ENCODE assay signal across 1 cellular context in the genomic region with DNA sequence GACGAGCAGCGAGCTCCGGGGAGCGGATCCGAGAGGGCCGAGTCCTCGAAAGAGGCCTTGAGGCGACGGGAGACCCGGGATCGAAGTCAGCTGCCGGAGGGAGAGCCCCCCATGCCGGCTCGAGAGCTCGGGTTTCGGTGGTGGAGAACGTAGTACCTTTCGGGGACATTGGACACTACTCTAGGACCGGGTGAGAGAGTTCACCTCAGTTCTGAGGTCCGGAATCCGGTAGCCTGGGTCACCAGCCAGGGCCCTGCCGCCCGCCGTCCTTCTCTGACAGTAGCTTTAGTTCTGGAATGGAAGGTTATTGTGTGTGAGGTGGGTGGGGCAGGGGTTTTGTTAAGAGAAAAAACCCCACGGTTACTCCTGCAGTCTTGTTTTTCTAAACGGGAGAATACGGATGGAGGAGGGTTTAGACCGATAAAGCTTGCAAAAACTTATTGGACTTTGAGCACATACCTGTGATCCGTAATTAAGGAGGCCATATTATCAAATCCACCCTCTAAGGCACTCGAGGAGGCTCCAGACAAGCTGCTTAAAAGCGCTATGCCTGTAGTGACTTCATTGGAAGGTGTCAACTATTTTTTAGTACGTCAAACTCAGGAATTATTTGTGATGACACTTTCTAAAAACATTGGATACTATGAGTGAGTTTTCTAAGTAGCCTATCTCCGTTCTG.
TF ChIP-seq lines count a peak whose summit lies in the region.

No MANE protein-coding gene starts in this region.

TF ChIP-seq in K562, 482 proteins besides CTCF, POLR2A, EP300 and RAD21 (continued from another document):
- TF ChIP-seq, protein P1, sequence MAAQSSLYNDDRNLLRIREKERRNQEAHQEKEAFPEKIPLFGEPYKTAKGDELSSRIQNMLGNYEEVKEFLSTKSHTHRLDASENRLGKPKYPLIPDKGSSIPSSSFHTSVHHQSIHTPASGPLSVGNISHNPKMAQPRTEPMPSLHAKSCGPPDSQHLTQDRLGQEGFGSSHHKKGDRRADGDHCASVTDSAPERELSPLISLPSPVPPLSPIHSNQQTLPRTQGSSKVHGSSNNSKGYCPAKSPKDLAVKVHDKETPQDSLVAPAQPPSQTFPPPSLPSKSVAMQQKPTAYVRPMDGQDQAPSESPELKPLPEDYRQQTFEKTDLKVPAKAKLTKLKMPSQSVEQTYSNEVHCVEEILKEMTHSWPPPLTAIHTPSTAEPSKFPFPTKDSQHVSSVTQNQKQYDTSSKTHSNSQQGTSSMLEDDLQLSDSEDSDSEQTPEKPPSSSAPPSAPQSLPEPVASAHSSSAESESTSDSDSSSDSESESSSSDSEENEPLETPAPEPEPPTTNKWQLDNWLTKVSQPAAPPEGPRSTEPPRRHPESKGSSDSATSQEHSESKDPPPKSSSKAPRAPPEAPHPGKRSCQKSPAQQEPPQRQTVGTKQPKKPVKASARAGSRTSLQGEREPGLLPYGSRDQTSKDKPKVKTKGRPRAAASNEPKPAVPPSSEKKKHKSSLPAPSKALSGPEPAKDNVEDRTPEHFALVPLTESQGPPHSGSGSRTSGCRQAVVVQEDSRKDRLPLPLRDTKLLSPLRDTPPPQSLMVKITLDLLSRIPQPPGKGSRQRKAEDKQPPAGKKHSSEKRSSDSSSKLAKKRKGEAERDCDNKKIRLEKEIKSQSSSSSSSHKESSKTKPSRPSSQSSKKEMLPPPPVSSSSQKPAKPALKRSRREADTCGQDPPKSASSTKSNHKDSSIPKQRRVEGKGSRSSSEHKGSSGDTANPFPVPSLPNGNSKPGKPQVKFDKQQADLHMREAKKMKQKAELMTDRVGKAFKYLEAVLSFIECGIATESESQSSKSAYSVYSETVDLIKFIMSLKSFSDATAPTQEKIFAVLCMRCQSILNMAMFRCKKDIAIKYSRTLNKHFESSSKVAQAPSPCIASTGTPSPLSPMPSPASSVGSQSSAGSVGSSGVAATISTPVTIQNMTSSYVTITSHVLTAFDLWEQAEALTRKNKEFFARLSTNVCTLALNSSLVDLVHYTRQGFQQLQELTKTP (IDR thresholded peaks at IDR 0.05; ENCODE audit: low read depth in 1 of 2, partially characterized antibody in 2 of 2), result no peak
- TF ChIP-seq, protein P2, sequence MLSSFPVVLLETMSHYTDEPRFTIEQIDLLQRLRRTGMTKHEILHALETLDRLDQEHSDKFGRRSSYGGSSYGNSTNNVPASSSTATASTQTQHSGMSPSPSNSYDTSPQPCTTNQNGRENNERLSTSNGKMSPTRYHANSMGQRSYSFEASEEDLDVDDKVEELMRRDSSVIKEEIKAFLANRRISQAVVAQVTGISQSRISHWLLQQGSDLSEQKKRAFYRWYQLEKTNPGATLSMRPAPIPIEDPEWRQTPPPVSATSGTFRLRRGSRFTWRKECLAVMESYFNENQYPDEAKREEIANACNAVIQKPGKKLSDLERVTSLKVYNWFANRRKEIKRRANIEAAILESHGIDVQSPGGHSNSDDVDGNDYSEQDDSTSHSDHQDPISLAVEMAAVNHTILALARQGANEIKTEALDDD (IDR thresholded peaks at IDR 0.05), result no peak
- 0 out of 2 replicates have a peak, but pooled peaks have one; percentile 4 for TF ChIP-seq SMAD4 (CRISPR knock-in tag; conservative IDR thresholded peaks at IDR 0.05)
- no peak for TF ChIP-seq NUFIP1 (IDR thresholded peaks at IDR 0.05; ENCODE audit: partially characterized antibody)
- TF ChIP-seq YY1 (IDR thresholded peaks at IDR 0.05; ENCODE audit: borderline replicate concordance in 1 of 3, control insufficient read depth in 1 of 3, extremely low read depth in 1 of 3, insufficient read depth in 3 of 3, insufficient read length in 1 of 3, insufficient replicate concordance in 2 of 3, low read depth in 1 of 3, low read length in 2 of 3), result peak in 1 of 3 experiments; percentile 16
- no peak for TF ChIP-seq SRSF9 (IDR thresholded peaks at IDR 0.05; ENCODE audit: borderline replicate concordance, low read depth, low read length)
- TF ChIP-seq, protein P3, sequence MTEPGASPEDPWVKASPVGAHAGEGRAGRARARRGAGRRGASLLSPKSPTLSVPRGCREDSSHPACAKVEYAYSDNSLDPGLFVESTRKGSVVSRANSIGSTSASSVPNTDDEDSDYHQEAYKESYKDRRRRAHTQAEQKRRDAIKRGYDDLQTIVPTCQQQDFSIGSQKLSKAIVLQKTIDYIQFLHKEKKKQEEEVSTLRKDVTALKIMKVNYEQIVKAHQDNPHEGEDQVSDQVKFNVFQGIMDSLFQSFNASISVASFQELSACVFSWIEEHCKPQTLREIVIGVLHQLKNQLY (CRISPR knock-in tag; conservative IDR thresholded peaks at IDR 0.05), result no peak
- TF ChIP-seq, protein P4, sequence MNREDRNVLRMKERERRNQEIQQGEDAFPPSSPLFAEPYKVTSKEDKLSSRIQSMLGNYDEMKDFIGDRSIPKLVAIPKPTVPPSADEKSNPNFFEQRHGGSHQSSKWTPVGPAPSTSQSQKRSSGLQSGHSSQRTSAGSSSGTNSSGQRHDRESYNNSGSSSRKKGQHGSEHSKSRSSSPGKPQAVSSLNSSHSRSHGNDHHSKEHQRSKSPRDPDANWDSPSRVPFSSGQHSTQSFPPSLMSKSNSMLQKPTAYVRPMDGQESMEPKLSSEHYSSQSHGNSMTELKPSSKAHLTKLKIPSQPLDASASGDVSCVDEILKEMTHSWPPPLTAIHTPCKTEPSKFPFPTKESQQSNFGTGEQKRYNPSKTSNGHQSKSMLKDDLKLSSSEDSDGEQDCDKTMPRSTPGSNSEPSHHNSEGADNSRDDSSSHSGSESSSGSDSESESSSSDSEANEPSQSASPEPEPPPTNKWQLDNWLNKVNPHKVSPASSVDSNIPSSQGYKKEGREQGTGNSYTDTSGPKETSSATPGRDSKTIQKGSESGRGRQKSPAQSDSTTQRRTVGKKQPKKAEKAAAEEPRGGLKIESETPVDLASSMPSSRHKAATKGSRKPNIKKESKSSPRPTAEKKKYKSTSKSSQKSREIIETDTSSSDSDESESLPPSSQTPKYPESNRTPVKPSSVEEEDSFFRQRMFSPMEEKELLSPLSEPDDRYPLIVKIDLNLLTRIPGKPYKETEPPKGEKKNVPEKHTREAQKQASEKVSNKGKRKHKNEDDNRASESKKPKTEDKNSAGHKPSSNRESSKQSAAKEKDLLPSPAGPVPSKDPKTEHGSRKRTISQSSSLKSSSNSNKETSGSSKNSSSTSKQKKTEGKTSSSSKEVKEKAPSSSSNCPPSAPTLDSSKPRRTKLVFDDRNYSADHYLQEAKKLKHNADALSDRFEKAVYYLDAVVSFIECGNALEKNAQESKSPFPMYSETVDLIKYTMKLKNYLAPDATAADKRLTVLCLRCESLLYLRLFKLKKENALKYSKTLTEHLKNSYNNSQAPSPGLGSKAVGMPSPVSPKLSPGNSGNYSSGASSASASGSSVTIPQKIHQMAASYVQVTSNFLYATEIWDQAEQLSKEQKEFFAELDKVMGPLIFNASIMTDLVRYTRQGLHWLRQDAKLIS (CRISPR knock-in tag; IDR thresholded peaks at IDR 0.05), result 0 out of 2 replicates have a peak, but pooled peaks have one; percentile 20
- TF ChIP-seq KDM4B (IDR thresholded peaks at IDR 0.05; ENCODE audit: borderline replicate concordance in 2 of 2, low read depth in 1 of 2), result no peak
- TF ChIP-seq TCF7 (IDR thresholded peaks at IDR 0.05; ENCODE audit: borderline replicate concordance), result no peak
- TF ChIP-seq SAP30 (IDR thresholded peaks at IDR 0.05; ENCODE audit: borderline replicate concordance, insufficient read depth, low read depth, low read length, poor library complexity, severe bottlenecking), result peak; percentile 21
- TF ChIP-seq TRIM28 (IDR thresholded peaks at IDR 0.05), result no peak
- no peak for TF ChIP-seq PHF20 (IDR thresholded peaks at IDR 0.05; ENCODE audit: partially characterized antibody)
- no peak; the same call in 1 of the 2 replicates for TF ChIP-seq POLR2G (IDR thresholded peaks at IDR 0.05; ENCODE audit: low read depth, low read length)
- peak; percentile 48 for TF ChIP-seq RBFOX2 (IDR thresholded peaks at IDR 0.05; ENCODE audit: low read depth, low read length)
- TF ChIP-seq SIN3A (IDR thresholded peaks at IDR 0.05; ENCODE audit: borderline replicate concordance in 2 of 2, control insufficient read depth in 1 of 2, low read depth in 2 of 2, low read length in 2 of 2), result 0 out of 4 replicates have a peak, but pooled peaks of 1 of the 2 experiments have one; percentile 36
- peak; percentile 90 for TF ChIP-seq CHD1 (IDR thresholded peaks at IDR 0.05; ENCODE audit: low read length)
- TF ChIP-seq, protein P5, sequence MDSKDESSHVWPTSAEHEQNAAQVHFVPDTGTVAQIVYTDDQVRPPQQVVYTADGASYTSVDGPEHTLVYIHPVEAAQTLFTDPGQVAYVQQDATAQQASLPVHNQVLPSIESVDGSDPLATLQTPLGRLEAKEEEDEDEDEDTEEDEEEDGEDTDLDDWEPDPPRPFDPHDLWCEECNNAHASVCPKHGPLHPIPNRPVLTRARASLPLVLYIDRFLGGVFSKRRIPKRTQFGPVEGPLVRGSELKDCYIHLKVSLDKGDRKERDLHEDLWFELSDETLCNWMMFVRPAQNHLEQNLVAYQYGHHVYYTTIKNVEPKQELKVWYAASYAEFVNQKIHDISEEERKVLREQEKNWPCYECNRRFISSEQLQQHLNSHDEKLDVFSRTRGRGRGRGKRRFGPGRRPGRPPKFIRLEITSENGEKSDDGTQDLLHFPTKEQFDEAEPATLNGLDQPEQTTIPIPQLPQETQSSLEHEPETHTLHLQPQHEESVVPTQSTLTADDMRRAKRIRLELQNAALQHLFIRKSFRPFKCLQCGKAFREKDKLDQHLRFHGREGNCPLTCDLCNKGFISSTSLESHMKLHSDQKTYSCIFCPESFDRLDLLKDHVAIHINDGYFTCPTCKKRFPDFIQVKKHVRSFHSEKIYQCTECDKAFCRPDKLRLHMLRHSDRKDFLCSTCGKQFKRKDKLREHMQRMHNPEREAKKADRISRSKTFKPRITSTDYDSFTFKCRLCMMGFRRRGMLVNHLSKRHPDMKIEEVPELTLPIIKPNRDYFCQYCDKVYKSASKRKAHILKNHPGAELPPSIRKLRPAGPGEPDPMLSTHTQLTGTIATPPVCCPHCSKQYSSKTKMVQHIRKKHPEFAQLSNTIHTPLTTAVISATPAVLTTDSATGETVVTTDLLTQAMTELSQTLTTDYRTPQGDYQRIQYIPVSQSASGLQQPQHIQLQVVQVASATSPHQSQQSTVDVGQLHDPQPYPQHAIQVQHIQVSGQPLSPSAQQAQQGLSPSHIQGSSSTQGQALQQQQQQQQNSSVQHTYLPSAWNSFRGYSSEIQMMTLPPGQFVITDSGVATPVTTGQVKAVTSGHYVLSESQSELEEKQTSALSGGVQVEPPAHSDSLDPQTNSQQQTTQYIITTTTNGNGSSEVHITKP (IDR thresholded peaks at IDR 0.05; ENCODE audit: partially characterized antibody), result peak; percentile 38
- no peak for TF ChIP-seq HLTF (IDR thresholded peaks at IDR 0.05)
- TF ChIP-seq LEF1 (IDR thresholded peaks at IDR 0.05), result no peak
- no peak for TF ChIP-seq SMARCE1 (IDR thresholded peaks at IDR 0.05)
- TF ChIP-seq, protein P6, sequence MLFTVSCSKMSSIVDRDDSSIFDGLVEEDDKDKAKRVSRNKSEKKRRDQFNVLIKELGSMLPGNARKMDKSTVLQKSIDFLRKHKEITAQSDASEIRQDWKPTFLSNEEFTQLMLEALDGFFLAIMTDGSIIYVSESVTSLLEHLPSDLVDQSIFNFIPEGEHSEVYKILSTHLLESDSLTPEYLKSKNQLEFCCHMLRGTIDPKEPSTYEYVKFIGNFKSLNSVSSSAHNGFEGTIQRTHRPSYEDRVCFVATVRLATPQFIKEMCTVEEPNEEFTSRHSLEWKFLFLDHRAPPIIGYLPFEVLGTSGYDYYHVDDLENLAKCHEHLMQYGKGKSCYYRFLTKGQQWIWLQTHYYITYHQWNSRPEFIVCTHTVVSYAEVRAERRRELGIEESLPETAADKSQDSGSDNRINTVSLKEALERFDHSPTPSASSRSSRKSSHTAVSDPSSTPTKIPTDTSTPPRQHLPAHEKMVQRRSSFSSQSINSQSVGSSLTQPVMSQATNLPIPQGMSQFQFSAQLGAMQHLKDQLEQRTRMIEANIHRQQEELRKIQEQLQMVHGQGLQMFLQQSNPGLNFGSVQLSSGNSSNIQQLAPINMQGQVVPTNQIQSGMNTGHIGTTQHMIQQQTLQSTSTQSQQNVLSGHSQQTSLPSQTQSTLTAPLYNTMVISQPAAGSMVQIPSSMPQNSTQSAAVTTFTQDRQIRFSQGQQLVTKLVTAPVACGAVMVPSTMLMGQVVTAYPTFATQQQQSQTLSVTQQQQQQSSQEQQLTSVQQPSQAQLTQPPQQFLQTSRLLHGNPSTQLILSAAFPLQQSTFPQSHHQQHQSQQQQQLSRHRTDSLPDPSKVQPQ (CRISPR knock-in tag; IDR thresholded peaks at IDR 0.05; ENCODE audit: borderline replicate concordance), result no peak
- 0 out of 2 replicates have a peak, but pooled peaks have one; percentile 42 for TF ChIP-seq SRSF3 (IDR thresholded peaks at IDR 0.05; ENCODE audit: insufficient read depth, low read length)
- no peak for TF ChIP-seq CBX5 (IDR thresholded peaks at IDR 0.05; ENCODE audit: borderline replicate concordance, low read depth)
- TF ChIP-seq ZSCAN32 (CRISPR knock-in tag; IDR thresholded peaks at IDR 0.05), result no peak
- TF ChIP-seq, protein P7, sequence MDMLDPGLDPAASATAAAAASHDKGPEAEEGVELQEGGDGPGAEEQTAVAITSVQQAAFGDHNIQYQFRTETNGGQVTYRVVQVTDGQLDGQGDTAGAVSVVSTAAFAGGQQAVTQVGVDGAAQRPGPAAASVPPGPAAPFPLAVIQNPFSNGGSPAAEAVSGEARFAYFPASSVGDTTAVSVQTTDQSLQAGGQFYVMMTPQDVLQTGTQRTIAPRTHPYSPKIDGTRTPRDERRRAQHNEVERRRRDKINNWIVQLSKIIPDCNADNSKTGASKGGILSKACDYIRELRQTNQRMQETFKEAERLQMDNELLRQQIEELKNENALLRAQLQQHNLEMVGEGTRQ (CRISPR knock-in tag; IDR thresholded peaks at IDR 0.05), result no peak
- no peak for TF ChIP-seq ZNF165 (CRISPR knock-in tag; IDR thresholded peaks at IDR 0.05; ENCODE audit: borderline replicate concordance)
- peak; percentile 55 for TF ChIP-seq ZFX (CRISPR knock-in tag; IDR thresholded peaks at IDR 0.05)
TF ChIP-seq in K562: peak in this region for 12.
